In the genomic region with DNA sequence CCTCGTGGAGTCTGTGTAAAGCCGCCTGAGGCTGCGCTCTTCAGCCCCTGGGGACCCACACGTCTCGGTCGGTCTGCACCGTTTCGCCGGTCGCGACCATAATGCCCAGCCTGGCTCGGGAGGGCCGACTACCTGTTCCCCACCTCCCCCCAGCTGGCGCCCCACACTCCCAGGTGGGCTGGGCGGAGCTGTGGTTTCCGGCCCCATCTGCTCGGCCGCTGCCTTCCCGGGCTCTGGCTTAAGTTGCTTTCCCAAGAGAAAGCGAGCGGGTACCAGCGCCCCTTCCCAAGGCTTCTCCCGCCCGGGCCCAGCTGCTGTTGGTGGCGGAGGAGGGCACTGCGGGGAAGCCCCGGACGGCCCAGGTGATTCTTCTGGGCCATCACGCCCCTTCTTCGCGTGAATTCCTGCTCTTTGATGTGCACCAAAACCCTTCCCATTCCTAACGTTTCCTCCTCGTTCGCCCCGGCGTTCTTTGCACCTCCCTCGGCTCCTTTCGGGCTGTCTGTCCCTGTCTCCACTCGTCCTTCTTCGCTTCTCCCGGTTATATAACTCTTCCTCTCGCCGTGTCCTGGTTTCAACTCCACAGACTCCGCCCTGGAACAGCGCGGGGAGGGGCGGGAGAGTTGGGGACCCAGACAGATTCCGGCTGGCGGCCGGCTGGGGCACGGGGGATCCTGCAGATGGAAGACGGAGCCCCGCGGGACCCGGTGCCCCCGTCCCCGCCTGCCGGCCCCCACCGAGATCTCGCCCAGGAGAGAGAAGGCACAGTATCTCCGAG, we compare ENCODE assay signal across 8 cellular contexts. TPM values are rescaled to one million over a fixed set of nuclear protein-coding genes. Genes with fewer than 3 reads are reported as not detected.
DNase-seq lines count a peak whose midpoint lies in the region; ATAC-seq and TF ChIP-seq lines count a peak whose summit lies in the region.

No MANE protein-coding gene starts in this region.

- no peak overlapping the region for H3K56ac ChIP-seq in H9 (ENCODE audit: insufficient read length, low read depth, low read length)

- peak overlapping the region; percentile 10 to 98 (median 97); a peak in 5 of 7 replicates for H3K27ac Mint-ChIP-seq in H9
- peak overlapping the region; percentile 83 to 97 for H3K27ac Mint-ChIP-seq in activated naive CD4-positive, alpha-beta T cell treated with anti-CD3 and anti-CD28 coated beads, Interleukin-2, amount 50 U/mL, for 72 hours

- H2BK5ac ChIP-seq in H9 (ENCODE audit: insufficient read length, low read length), result no peak overlapping the region

- H3K14ac ChIP-seq in H9 (ENCODE audit: insufficient read depth, low read length), result peak overlapping the region; percentile 49; the same call in 1 of the 2 replicates

- no peak overlapping the region for H2AK5ac ChIP-seq in H9 (ENCODE audit: insufficient read length, low read length)

- peaks cover 31% of the 10 kb centered on the region for H3K23me2 ChIP-seq in H9 (ENCODE audit: insufficient read length, low read depth, low read length, poor library complexity, severe bottlenecking)

- no peak for ATAC-seq in activated naive CD4-positive, alpha-beta T cell treated with anti-CD3 and anti-CD28 coated beads, Interleukin-2, amount 50 U/mL, for 72 hours
- peak; percentile 50 for ATAC-seq in Right ventricle myocardium inferior
- ATAC-seq in omental fat pad (ENCODE audit: low FRiP score), result peak; percentile 5
- ATAC-seq in HG03565 (IDR thresholded peaks at IDR 0.05; ENCODE audit: unreplicated experiment), result no peak

- H2BK15ac ChIP-seq in H9 (ENCODE audit: low read depth, low read length), result no peak overlapping the region

- H2BK12ac ChIP-seq in H9 (ENCODE audit: insufficient read length, low read depth, low read length), result no peak overlapping the region

- no peak overlapping the region for H2AFZ ChIP-seq in H9 (ENCODE audit: low read length)

- H4K91ac ChIP-seq in H9 (ENCODE audit: insufficient read length, low read depth, low read length), result no peak overlapping the region

- DNase-seq in NCI-H1436 (lab: John Stamatoyannopoulos, UW) (peak; percentile 53), NCI-H1436 treated with DMSO at 0.1 percent for 48 hours (lab: John Stamatoyannopoulos, UW) (no peak), H9 (no peak), NCI-H2171 (lab: John Stamatoyannopoulos, UW) (peak; percentile 99), Right ventricle myocardium inferior (ENCODE audit: missing footprints) (peak; percentile 90), omental fat pad (ENCODE audit: low spot score) (no peak)
- peak in 1 of 2 donors; percentile 49 for DNase-seq in activated naive CD4-positive, alpha-beta T cell treated with anti-CD3 and anti-CD28 coated beads, Interleukin-2, amount 50 U/mL, for 72 hours (ENCODE audit: low spot score in 2 of 2)

- no peak overlapping the region for H3T11ph ChIP-seq in H9 (ENCODE audit: low read length)

- TF ChIP-seq CTCF in H9 (conservative IDR thresholded peaks at IDR 0.05) (no peak), omental fat pad (IDR thresholded peaks at IDR 0.05) (no peak)

- no CpG with 5 or more reads among the region's 61 CpGs for WGBS in H9 (ENCODE audit: extremely low coverage, insufficient read length, low lambda C conversion rate)

- H3K27ac ChIP-seq in H9 (ENCODE audit: insufficient read length, low read depth, low read length), result no peak overlapping the region

- H4K20me1 ChIP-seq in H9 (ENCODE audit: control insufficient read depth, insufficient read depth, insufficient read length), result no peaks in the 10 kb centered on the region

- no peak overlapping the region for H3K23ac ChIP-seq in H9 (ENCODE audit: insufficient read length, low read depth, low read length)

- no peak overlapping the region for H4K5ac ChIP-seq in H9 (ENCODE audit: insufficient read length, low read depth, low read length)

- no peaks in the 10 kb centered on the region for H3K9me3 Mint-ChIP-seq in H9
- no peaks in the 10 kb centered on the region for H3K9me3 Mint-ChIP-seq in activated naive CD4-positive, alpha-beta T cell treated with anti-CD3 and anti-CD28 coated beads, Interleukin-2, amount 50 U/mL, for 72 hours

- H3K4me1 Mint-ChIP-seq in H9, result peaks cover 47 to 51% of the 10 kb centered on the region in 2 experiments

- intact Hi-C loops in Right ventricle myocardium inferior (cut with DNase I), result loop anchor here (1.0 to 2.0 kb wide), 2 partner anchors 15 to 21 kb away; partner anchors contain the start of gene NAA38

- no peak overlapping the region for H2BK120ac ChIP-seq in H9 (ENCODE audit: low read depth, low read length, poor library complexity, severe bottlenecking)

- no peaks in the 10 kb centered on the region for H3K79me2 ChIP-seq in H9 (ENCODE audit: insufficient read depth, low read length)

- no peak overlapping the region for H3K4ac ChIP-seq in H9 (ENCODE audit: low read depth, low read length)

- peak overlapping the region; percentile 8 for H3K18ac ChIP-seq in H9 (ENCODE audit: insufficient read length, low read depth, low read length)

- H3K36me3 Mint-ChIP-seq in H9 (ENCODE audit: insufficient read depth in 1 of 3, low read depth in 3 of 3), result peaks cover 2 to 10% (median 9%) of the 10 kb centered on the region in 3 experiments; a peak in 5 of 7 replicates
- peaks cover 6 to 7% of the 10 kb centered on the region in 2 donors for H3K36me3 Mint-ChIP-seq in activated naive CD4-positive, alpha-beta T cell treated with anti-CD3 and anti-CD28 coated beads, Interleukin-2, amount 50 U/mL, for 72 hours

- H3K79me1 ChIP-seq in H9 (ENCODE audit: insufficient read depth, low read depth, low read length, poor library complexity, severe bottlenecking), result no peaks in the 10 kb centered on the region

- H3K4me3 Mint-ChIP-seq in H9, result peak overlapping the region; percentile 86 to 89

- no peak overlapping the region for H4K8ac ChIP-seq in H9 (replicated peaks; ENCODE audit: insufficient read length, low read depth, low read length)

- H3K9me3 ChIP-seq in H9 (ENCODE audit: control insufficient read depth, low read depth, low read length), result no peaks in the 10 kb centered on the region

- H3K4me2 ChIP-seq in H9 (ENCODE audit: insufficient read depth, insufficient read length, low read length), result peak overlapping the region; percentile 75

- peaks cover 46% of the 10 kb centered on the region for H3K27me3 Mint-ChIP-seq in H9 (ENCODE audit: low read depth)

- H3K9ac ChIP-seq in H9 (ENCODE audit: extremely low read depth, insufficient read length, low read length), result no peak overlapping the region

- no peak overlapping the region for H2BK20ac ChIP-seq in H9 (ENCODE audit: low read depth, low read length, poor library complexity, severe bottlenecking)

- H3K27me3 ChIP-seq in H9 (ENCODE audit: insufficient read depth, low read length), result peaks cover 33% of the 10 kb centered on the region; the same call in 1 of the 2 replicates

- peaks cover 2% of the 10 kb centered on the region; the same call in 1 of the 2 replicates for H3K4me1 ChIP-seq in H9 (ENCODE audit: insufficient read depth, low read length)

RNA-seq across cellular contexts. Expression of gene KDM6B, which starts 2.0 kb away (rescaled TPM):
- total RNA-seq in H9 (2021), result 26.7 and 28.9 TPM in 2 replicates
- total RNA-seq in activated naive CD4-positive, alpha-beta T cell treated with anti-CD3 and anti-CD28 coated beads, Interleukin-2, amount 50 U/mL, for 72 hours, result 10 to 100 TPM; 34.9 to 41.2 TPM
- total RNA-seq in Right ventricle myocardium inferior, result 25.0 TPM
- 10 to 100 TPM in 3 of 4 donors, 1 to 10 TPM in 1; 4.8 to 52.8 (median 34.6) TPM for total RNA-seq in omental fat pad

RNA-seq across cellular contexts. Expression of gene TMEM88, which starts 18.9 kb away (rescaled TPM):
- total RNA-seq in H9 (2021), result 8.9 and 11.3 TPM in 2 replicates
- 1 to 10 TPM; 1.3 to 1.8 TPM for total RNA-seq in activated naive CD4-positive, alpha-beta T cell treated with anti-CD3 and anti-CD28 coated beads, Interleukin-2, amount 50 U/mL, for 72 hours
- 35.4 TPM for total RNA-seq in Right ventricle myocardium inferior
- total RNA-seq in omental fat pad, result 10 to 100 TPM; 20.2 to 99.9 (median 24.6) TPM

RNA-seq across cellular contexts. Expression of gene NAA38, which starts 21.4 kb away (rescaled TPM):
- total RNA-seq in H9 (2021) (40.0 and 50.2 TPM in 2 replicates), Right ventricle myocardium inferior (105 TPM), omental fat pad (100 to 1,000 TPM in 1 of 4 donors, 10 to 100 TPM in 3; 61.2 to 209 (median 68.2) TPM)
- total RNA-seq in activated naive CD4-positive, alpha-beta T cell treated with anti-CD3 and anti-CD28 coated beads, Interleukin-2, amount 50 U/mL, for 72 hours, result 100 to 1,000 TPM in 1 of 2 donors, 10 to 100 TPM in 1; 91.4 to 103 TPM

RNA-seq across cellular contexts. Expression of gene CYB5D1, which starts 21.8 kb away (rescaled TPM):
- 17.1 and 18.0 TPM in 2 replicates for total RNA-seq in H9 (2021)
- 10 to 100 TPM in 1 of 2 donors, 1 to 10 TPM in 1; 8.0 to 20.2 TPM for total RNA-seq in activated naive CD4-positive, alpha-beta T cell treated with anti-CD3 and anti-CD28 coated beads, Interleukin-2, amount 50 U/mL, for 72 hours
- 21.7 TPM for total RNA-seq in Right ventricle myocardium inferior
- 10 to 100 TPM in 1 of 4 donors, 1 to 10 TPM in 3; 9.0 to 33.5 (median 9.3) TPM for total RNA-seq in omental fat pad

RNA-seq across cellular contexts. Expression of gene CHD3, which starts 52.6 kb away (rescaled TPM):
- 33.2 and 35.7 TPM in 2 replicates for total RNA-seq in H9 (2021)
- total RNA-seq in activated naive CD4-positive, alpha-beta T cell treated with anti-CD3 and anti-CD28 coated beads, Interleukin-2, amount 50 U/mL, for 72 hours, result 100 to 1,000 TPM; 182 to 212 TPM
- 18.0 TPM for total RNA-seq in Right ventricle myocardium inferior
- 10 to 100 TPM; 47.0 to 77.6 (median 57.3) TPM for total RNA-seq in omental fat pad

Comparison
In these comparisons a context has a peak if more than half of its experiments do, and no peak if none do; other contexts are left out.
1. DNase-seq: peak in NCI-H1436 (single experiment), NCI-H2171 (single experiment) and Right ventricle myocardium inferior (single experiment); none in NCI-H1436 treated with DMSO at 0.1 percent for 48 hours (single experiment), H9 (single experiment) and omental fat pad (single experiment).
2. ATAC-seq: peak in Right ventricle myocardium inferior (single experiment) and omental fat pad (single experiment); none in activated naive CD4-positive, alpha-beta T cell treated with anti-CD3 and anti-CD28 coated beads, Interleukin-2, amount 50 U/mL, for 72 hours (0 of 2) and HG03565 (single experiment).